In the genomic region with DNA sequence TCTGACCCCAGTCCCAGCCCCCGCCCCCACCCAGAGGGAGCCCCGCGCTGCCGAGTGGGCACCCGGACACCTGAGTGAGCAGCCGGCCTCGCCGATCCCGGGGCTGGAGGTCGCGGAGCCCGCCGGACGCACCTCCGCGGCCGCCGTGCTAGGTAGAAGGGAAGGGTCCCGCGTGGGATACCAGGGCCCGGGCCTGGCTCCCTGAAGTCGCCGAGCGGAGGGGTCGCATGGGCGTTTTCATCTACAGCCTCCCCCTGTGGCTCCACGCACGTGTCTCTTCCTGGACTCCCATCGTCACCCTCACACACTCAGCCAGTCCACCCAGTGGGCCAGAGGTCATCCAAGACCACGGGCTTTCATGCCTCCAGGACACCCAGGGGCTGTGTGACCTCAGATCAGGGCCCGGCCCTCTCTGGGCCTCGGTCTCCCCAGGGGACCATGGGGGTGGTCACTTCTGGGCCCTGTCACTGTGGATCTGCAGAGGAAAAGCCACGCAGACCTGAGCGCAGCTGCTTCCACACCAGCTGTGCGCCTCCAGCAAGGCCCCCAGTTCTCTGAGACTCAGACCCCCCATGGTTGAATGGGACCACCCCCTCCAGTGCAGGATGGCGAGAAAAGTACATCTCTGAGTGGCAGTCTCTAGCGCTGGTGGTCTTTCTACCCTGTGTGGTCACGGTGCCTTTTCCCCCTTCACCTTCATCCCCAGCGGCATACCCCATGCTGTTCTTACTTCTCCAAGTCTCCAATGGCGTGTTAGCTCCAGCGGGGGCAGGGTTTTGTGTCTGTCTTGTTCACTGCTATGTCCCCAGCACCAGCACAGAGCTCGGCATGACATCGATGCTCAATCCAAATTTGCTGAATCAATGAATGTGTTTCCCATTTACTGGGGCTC, we compare ENCODE assay signal across 8 cellular contexts. TPM values are rescaled to one million over a fixed set of nuclear protein-coding genes. Genes with fewer than 3 reads are reported as not detected.
A peak's percentile ranks its signal among the peaks of the same experiment; 100 is the strongest.
DNase-seq lines count a peak whose midpoint lies in the region; ATAC-seq, FAIRE-seq and TF ChIP-seq lines count a peak whose summit lies in the region.

No MANE protein-coding gene starts in this region.

- POLR2A ChIA-PET in GM10248 (lab: Yijun Ruan, JAX) = no interaction called here

- H3K27me3 ChIP-seq in right cardiac atrium (ENCODE audit: control insufficient read depth, insufficient read depth) (no peaks in the 10 kb centered on the region), spleen (replicated peaks in 1 of 7) (peaks cover 0 to 43% (median 14%) of the 10 kb centered on the region in 7 donors)

- H3K27me3 Mint-ChIP-seq in activated T-helper 1 cell treated with anti-CD3 and anti-CD28 coated beads, Interleukin-12 subunit alpha, Interleukin-12 subunit beta, Interleukin-2, Interleukin-4 antibody, amounts not matched to agents 30 ng/mL and 10 ng/mL and 1 ng/mL, durations not matched to agents 14 hours and 24 hours and 36 hours (ENCODE audit: insufficient read depth) = peaks cover 51% of the 10 kb centered on the region

- intact Hi-C loops in activated T-helper 1 cell treated with anti-CD3 and anti-CD28 coated beads, Interleukin-12 subunit alpha, Interleukin-12 subunit beta, Interleukin-2, Interleukin-4 antibody, amounts not matched to agents 30 ng/mL and 10 ng/mL and 1 ng/mL, durations not matched to agents 14 hours and 24 hours and 36 hours (cut with micrococcal nuclease) = no loop called here
- intact Hi-C loops in right cardiac atrium (cut with DNase I) (no loop called here), spleen (cut with DNase I; ENCODE audit: low total_unique reads) (no loop called here)

- peaks cover 4% of the 10 kb centered on the region for H3K36me3 Mint-ChIP-seq in activated T-helper 1 cell treated with anti-CD3 and anti-CD28 coated beads, Interleukin-12 subunit alpha, Interleukin-12 subunit beta, Interleukin-2, Interleukin-4 antibody, amounts not matched to agents 30 ng/mL and 10 ng/mL and 1 ng/mL, durations not matched to agents 14 hours and 24 hours and 36 hours (ENCODE audit: low read depth)

- H3K36me3 ChIP-seq in spleen = no peaks in the 10 kb centered on the region

- peak overlapping the region; percentile 62 for H3K4me3 Mint-ChIP-seq in activated T-helper 1 cell treated with anti-CD3 and anti-CD28 coated beads, Interleukin-12 subunit alpha, Interleukin-12 subunit beta, Interleukin-2, Interleukin-4 antibody, amounts not matched to agents 30 ng/mL and 10 ng/mL and 1 ng/mL, durations not matched to agents 14 hours and 24 hours and 36 hours

- peak; percentile 2 to 24 for ATAC-seq in right cardiac atrium
- ATAC-seq in GM19397 (IDR thresholded peaks at IDR 0.05; ENCODE audit: unreplicated experiment) = no peak

- H3K9me3 ChIP-seq in right cardiac atrium (ENCODE audit: control insufficient read depth, low read length) (no peaks in the 10 kb centered on the region), spleen (no peaks in the 10 kb centered on the region)

- peak overlapping the region; percentile 2 for H3K27ac ChIP-seq in right cardiac atrium (ENCODE audit: low read length)
- H3K27ac ChIP-seq in spleen = peak overlapping the region in 6 of 8 donors; percentile 39 to 84 (median 66)

- H3K9me3 Mint-ChIP-seq in activated T-helper 1 cell treated with anti-CD3 and anti-CD28 coated beads, Interleukin-12 subunit alpha, Interleukin-12 subunit beta, Interleukin-2, Interleukin-4 antibody, amounts not matched to agents 30 ng/mL and 10 ng/mL and 1 ng/mL, durations not matched to agents 14 hours and 24 hours and 36 hours = no peaks in the 10 kb centered on the region

- FAIRE-seq in HTR-8/SVneo (lab: Jason Lieb, UNC) = no peak

- H3K4me1 Mint-ChIP-seq in activated T-helper 1 cell treated with anti-CD3 and anti-CD28 coated beads, Interleukin-12 subunit alpha, Interleukin-12 subunit beta, Interleukin-2, Interleukin-4 antibody, amounts not matched to agents 30 ng/mL and 10 ng/mL and 1 ng/mL, durations not matched to agents 14 hours and 24 hours and 36 hours (ENCODE audit: low read depth) = peaks cover 8% of the 10 kb centered on the region

- CTCF ChIA-PET in GM10248 (lab: Yijun Ruan, JAX) = interaction anchor here (1.3 to 8.7 kb wide), 5 partner anchors 11 to 189 kb away, joined by 4 to 246 read pairs (median 61); no protein-coding TSS in a partner anchor

- H3K4me3 ChIP-seq in right cardiac atrium (ENCODE audit: low read length) (peak overlapping the region; percentile 92), spleen (peak overlapping the region in 7 of 8 donors; percentile 32 to 70 (median 38))

- peak overlapping the region; percentile 63 for H3K27ac Mint-ChIP-seq in activated T-helper 1 cell treated with anti-CD3 and anti-CD28 coated beads, Interleukin-12 subunit alpha, Interleukin-12 subunit beta, Interleukin-2, Interleukin-4 antibody, amounts not matched to agents 30 ng/mL and 10 ng/mL and 1 ng/mL, durations not matched to agents 14 hours and 24 hours and 36 hours

- peaks cover 7% of the 10 kb centered on the region for H3K4me1 ChIP-seq in right cardiac atrium (ENCODE audit: control insufficient read depth, insufficient read depth, low read length)
- H3K4me1 ChIP-seq in spleen = peaks cover 10 to 87% (median 57%) of the 10 kb centered on the region in 6 donors

- TF ChIP-seq CTCF in spleen (IDR thresholded peaks at IDR 0.05 in 8 of 11, conservative IDR thresholded peaks at IDR 0.05 in 3 of 11) = no peak
- TF ChIP-seq CTCF in GM10248 (IDR thresholded peaks at IDR 0.05; ENCODE audit: control extremely low read depth, extremely low read depth, low read depth, missing control alignments) = no peak

- TF ChIP-seq POLR2A in spleen (IDR thresholded peaks at IDR 0.05) = no peak

- 23% methylated on average over 43 of the region's 43 CpGs for WGBS in right cardiac atrium
- 12 to 25% (median 18%) methylated on average over 31 to 43 of the region's 43 CpGs for WGBS in spleen, 5 donors

- DNase-seq in NCI-H2107 treated with DMSO at 0.1 percent for 48 hours (lab: John Stamatoyannopoulos, UW; ENCODE audit: unreplicated experiment) (peak; percentile 23), NCI-H2107 (lab: John Stamatoyannopoulos, UW) (no peak), right cardiac atrium (peak in 1 of 3 donors; percentile 83), spleen (peak; percentile 80), HTR-8/SVneo (ENCODE audit: insufficient read length, low spot score) (no peak), GM10248 (ENCODE audit: extremely low spot score) (no peak)
- no peak for DNase-seq in activated T-helper 1 cell treated with anti-CD3 and anti-CD28 coated beads, Interleukin-12 subunit alpha, Interleukin-12 subunit beta, Interleukin-2, Interleukin-4 antibody, amounts not matched to agents 30 ng/mL and 10 ng/mL and 1 ng/mL, durations not matched to agents 14 hours and 24 hours and 36 hours (ENCODE audit: low spot score)

RNA-seq across cellular contexts. Expression of gene SDC3, which starts 0.6 kb away (rescaled TPM):
- total RNA-seq in activated T-helper 1 cell treated with anti-CD3 and anti-CD28 coated beads, Interleukin-12 subunit alpha, Interleukin-12 subunit beta, Interleukin-2, Interleukin-4 antibody, amounts not matched to agents 30 ng/mL and 10 ng/mL and 1 ng/mL, durations not matched to agents 14 hours and 24 hours and 36 hours = 0.26 and 0.34 TPM in 2 replicates
- total RNA-seq in right cardiac atrium = 10 to 100 TPM; 33.2 to 39.5 (median 38.5) TPM
- 40.9 TPM for polyA plus RNA-seq in right cardiac atrium
- 100 to 1,000 TPM; 134 to 347 (median 175) TPM for total RNA-seq in spleen
- 10 to 100 TPM in 2 of 3 donors, 1 to 10 TPM in 1; 8.0 to 43.5 (median 14.5) TPM for polyA plus RNA-seq in spleen

Comparison
In these comparisons a context has a peak if more than half of its experiments do, and no peak if none do; other contexts are left out.
1. DNase-seq: peak in NCI-H2107 treated with DMSO at 0.1 percent for 48 hours (single experiment) and spleen (single experiment); none in NCI-H2107 (single experiment), activated T-helper 1 cell treated with anti-CD3 and anti-CD28 coated beads, Interleukin-12 subunit alpha, Interleukin-12 subunit beta, Interleukin-2, Interleukin-4 antibody, amounts not matched to agents 30 ng/mL and 10 ng/mL and 1 ng/mL, durations not matched to agents 14 hours and 24 hours and 36 hours (single experiment), HTR-8/SVneo (single experiment) and GM10248 (single experiment).
2. RNA of gene SDC3, which starts 0.6 kb away (total RNA-seq): 134 to 347 TPM in spleen and 33.2 to 39.5 TPM in right cardiac atrium; 0.26 to 0.34 TPM in activated T-helper 1 cell treated with anti-CD3 and anti-CD28 coated beads, Interleukin-12 subunit alpha, Interleukin-12 subunit beta, Interleukin-2, Interleukin-4 antibody, amounts not matched to agents 30 ng/mL and 10 ng/mL and 1 ng/mL, durations not matched to agents 14 hours and 24 hours and 36 hours; every median in the first group is over 10 times any median in the second.